8 cellular contexts compared by ENCODE assay signal in the genomic region with DNA sequence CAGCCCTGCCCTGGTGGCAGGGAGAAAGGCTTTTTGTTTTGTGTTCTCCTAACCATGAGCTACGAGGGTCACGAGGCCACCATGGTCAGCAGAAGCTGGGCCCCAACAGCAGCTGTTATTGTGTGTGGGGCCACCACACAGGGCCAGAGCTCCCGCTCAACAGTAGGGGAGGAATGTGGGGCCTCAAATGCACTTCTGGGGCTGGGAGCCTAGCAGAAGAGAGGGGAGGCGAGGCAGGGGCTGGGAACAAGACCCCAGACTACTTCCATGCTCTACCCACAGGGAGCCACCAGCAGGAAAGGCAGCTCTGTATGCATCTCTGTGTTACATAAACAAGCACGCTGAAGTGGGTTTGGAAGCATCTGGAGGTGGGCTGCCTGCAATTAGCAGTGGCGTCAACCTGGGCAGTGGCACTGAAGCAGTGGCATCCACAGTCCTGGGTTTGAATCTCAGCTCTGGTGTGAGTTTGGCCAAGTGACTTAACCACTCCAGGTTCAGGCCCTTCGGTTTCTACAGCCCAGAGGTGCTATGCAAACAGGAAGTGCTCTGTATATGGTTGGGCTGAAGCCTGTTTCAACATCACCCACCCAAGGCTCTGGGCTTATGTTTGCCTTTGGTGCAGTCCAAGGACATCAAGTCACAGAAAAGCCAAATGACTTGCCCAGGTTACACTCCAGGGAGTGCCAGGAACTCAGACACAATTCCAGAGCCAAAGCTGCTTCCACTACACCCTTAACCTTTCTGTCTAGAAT. TPM values are rescaled to one million over a fixed set of nuclear protein-coding genes. Genes with fewer than 3 reads are reported as not detected.
DNase-seq lines count a peak whose midpoint lies in the region; TF ChIP-seq lines count a peak whose summit lies in the region.

No MANE protein-coding gene starts in this region.

- H3K27ac ChIP-seq in ovary: no peak overlapping the region

- peak; percentile 41 for DNase-seq in GF-D8 (lab: John Stamatoyannopoulos, UW)
- peak; percentile 57 for DNase-seq in SK-MEL-5 (ENCODE audit: low read depth, low spot score)
- DNase-seq in globus pallidus (ENCODE audit: low spot score): peak; percentile 96
- DNase-seq in putamen (ENCODE audit: low spot score): peak; percentile 94
- no peak for DNase-seq in iPS-NIHi7 (ENCODE audit: extremely low spot score)
- DNase-seq in KG1 (lab: John Stamatoyannopoulos, UW): no peak
- no peak for DNase-seq in ecto neural progenitor cell (ENCODE audit: low spot score)
- DNase-seq in ovary: no peak

- intact Hi-C loops in ovary (cut with DNase I): no loop called here

- TF ChIP-seq EP300 in ovary (IDR thresholded peaks at IDR 0.05): no peak

- WGBS in ovary, 3 donors: 67 to 77% (median 75%) methylated on average over 7 of the region's 7 CpGs

- H3K4me1 ChIP-seq in ovary (ENCODE audit: insufficient read depth): peaks cover 9% of the 10 kb centered on the region

- H3K36me3 ChIP-seq in ovary: no peaks in the 10 kb centered on the region

- TF ChIP-seq POLR2A in ovary (IDR thresholded peaks at IDR 0.05): no peak

- H3K9me3 ChIP-seq in ovary: no peaks in the 10 kb centered on the region

- no peak for TF ChIP-seq CTCF in ovary (IDR thresholded peaks at IDR 0.05)

- no peak overlapping the region for H3K4me3 ChIP-seq in ovary

- H3K27me3 ChIP-seq in ovary: no peaks in the 10 kb centered on the region

- in situ Hi-C loops in SK-MEL-5 (cut with HindIII; ENCODE audit: low pct_unique_long_range_greater_than_20kb, low sequenced_read_pairs): no loop called here

RNA-seq across cellular contexts. Expression of a gene that starts 16.2 kb away (rescaled TPM):
- total RNA-seq in SK-MEL-5 (2014; rRNA removed; shearing (Covaris generic)): 31.3 and 35.4 TPM in 2 replicates
- polyA plus RNA-seq in SK-MEL-5 (2015; cell fraction: cytosol; rRNA removed): 25.1 and 28.3 TPM in 2 replicates
- 1.1 and 3.2 TPM in 2 replicates for polyA plus RNA-seq in SK-MEL-5 (2015; cell fraction: nucleus; rRNA removed)
- 10 to 100 TPM; 15.5 to 36.7 (median 26.3) TPM for total RNA-seq in ovary
- polyA plus RNA-seq in ovary: 10 to 100 TPM; 17.2 to 37.2 TPM

RNA-seq across cellular contexts. Expression of a gene that starts 30.9 kb away (rescaled TPM):
- 0.13 TPM in 2 replicates for total RNA-seq in SK-MEL-5 (2014; rRNA removed; shearing (Covaris generic))
- 0.55 and 0.61 TPM in 2 replicates for polyA plus RNA-seq in SK-MEL-5 (2015; cell fraction: cytosol; rRNA removed)
- polyA plus RNA-seq in SK-MEL-5 (2015; cell fraction: nucleus; rRNA removed): 0.33 and 1.0 TPM in 2 replicates
- total RNA-seq in ovary: 1 to 10 TPM in 1 of 7 donors, under 1 TPM in 5, not detected in 1; 0.12 to 2.4 (median 0.35) TPM
- under 1 TPM; 0.53 to 0.95 TPM for polyA plus RNA-seq in ovary

RNA-seq across cellular contexts. Expression of a gene that starts 35.9 kb away (rescaled TPM):
- total RNA-seq in SK-MEL-5 (2014; rRNA removed; shearing (Covaris generic)): 12.0 and 13.0 TPM in 2 replicates
- polyA plus RNA-seq in SK-MEL-5 (2015; cell fraction: cytosol; rRNA removed): 41.8 and 47.4 TPM in 2 replicates
- polyA plus RNA-seq in SK-MEL-5 (2015; cell fraction: nucleus; rRNA removed): 38.9 and 61.6 TPM in 2 replicates
- total RNA-seq in ovary: 10 to 100 TPM; 14.8 to 21.6 (median 19.9) TPM
- polyA plus RNA-seq in ovary: 10 to 100 TPM; 11.2 to 15.2 TPM

Comparison
In these comparisons a context has a peak if more than half of its experiments do, and no peak if none do; other contexts are left out.
1. DNase-seq: peak in GF-D8 (single experiment), SK-MEL-5 (single experiment), globus pallidus (single experiment) and putamen (single experiment); none in iPS-NIHi7 (single experiment), KG1 (single experiment), ecto neural progenitor cell (single experiment) and ovary (0 of 5).